In genomic region chr7:81190997-81191747, GRCh38 we compare ENCODE assay signal across 13 cellular contexts.
DNase-seq lines count a peak whose midpoint lies in the region; ATAC-seq, FAIRE-seq and TF ChIP-seq lines count a peak whose summit lies in the region.
"Had no signal": no experiment of that assay in that cellular context is flagged by ENCODE, and none has a peak within 500 bp of the region (broad histone marks: within the 10 kb centered on the region; RNA-seq: fewer than 3 reads in every experiment).

No MANE protein-coding gene starts in this region.

- H3K4me2 ChIP-seq in SK-N-SH: peak overlapping the region; percentile 10; the same call in 1 of the 2 replicates

- in situ Hi-C loops in gastrocnemius medialis (cut with MboI; ENCODE audit: low sequenced_read_pairs in 4 of 4): no loop called here

- H3K4me1 ChIP-seq in SK-N-SH (ENCODE audit: control insufficient read depth in 1 of 2, insufficient read depth in 2 of 2, low read depth in 1 of 2, low read length in 1 of 2) (peaks cover 0 to 4% of the 10 kb centered on the region in 2 experiments; a peak in 1 of 4 replicates), gastrocnemius medialis (peaks cover 0 to 4% of the 10 kb centered on the region in 2 donors)

- no peaks in the 10 kb centered on the region for H4K20me1 ChIP-seq in SK-N-SH (ENCODE audit: insufficient read depth)

- POLR2A ChIA-PET in SK-N-SH (lab: Yijun Ruan, JAX): no interaction called here

- TF ChIP-seq EP300 in SK-N-SH (IDR thresholded peaks at IDR 0.05; ENCODE audit: borderline replicate concordance in 1 of 2, low read depth in 1 of 2, low read length in 1 of 2): no peak

- H3K9me2 ChIP-seq in SK-N-SH: no peaks in the 10 kb centered on the region

- FAIRE-seq in H54 (lab: Jason Lieb, UNC): peak; percentile 98
- FAIRE-seq: GM18507, TTC549 had no signal

- TF ChIP-seq POLR2A in H54 (IDR thresholded peaks at IDR 0.05; ENCODE audit: low read depth, low read length) (no peak), gastrocnemius medialis (IDR thresholded peaks at IDR 0.05) (no peak)

- H3K27me3 ChIP-seq in SK-N-SH (ENCODE audit: insufficient read depth) (no peaks in the 10 kb centered on the region), gastrocnemius medialis (no peaks in the 10 kb centered on the region)

- 94% methylated on average over 3 of the region's 3 CpGs for WGBS in SK-N-SH (ENCODE audit: low lambda C conversion rate)

- TF ChIP-seq RAD21 in SK-N-SH (IDR thresholded peaks at IDR 0.05; ENCODE audit: low read length): no peak

- ATAC-seq in gastrocnemius medialis: peak; percentile 89 to 90
- ATAC-seq in HG03159 (IDR thresholded peaks at IDR 0.05; ENCODE audit: unreplicated experiment): no peak
- no peak for ATAC-seq in GM21528 (IDR thresholded peaks at IDR 0.05; ENCODE audit: low FRiP score, unreplicated experiment)

- H3K9me3 ChIP-seq in SK-N-SH (no peaks in the 10 kb centered on the region), gastrocnemius medialis (no peaks in the 10 kb centered on the region)

- H3K4me3 ChIP-seq in SK-N-SH (ENCODE audit: low read depth in 2 of 2, low read length in 1 of 2) (no peak overlapping the region), gastrocnemius medialis (no peak overlapping the region)

- CTCF ChIA-PET in SK-N-SH (lab: Yijun Ruan, JAX): interaction anchor here (1.2 kb wide), 1 partner anchor 8 kb away, joined by 4 read pairs; no protein-coding TSS in a partner anchor

- TF ChIP-seq CTCF in SK-N-SH (IDR thresholded peaks at IDR 0.05) (no peak), gastrocnemius medialis (IDR thresholded peaks at IDR 0.05 in 4 of 5, conservative IDR thresholded peaks at IDR 0.05 in 1 of 5) (no peak)

- DNase-seq in H54 (ENCODE audit: insufficient read length, low spot score) (no peak), SK-N-SH (no peak), fibroblast of the conjunctiva (ENCODE audit: low read depth) (peak; percentile 49), gastrocnemius medialis (no peak), posterior vena cava (ENCODE audit: low spot score) (no peak), NCI-H2107 treated with DMSO at 0.1 percent for 48 hours (lab: John Stamatoyannopoulos, UW; ENCODE audit: unreplicated experiment) (no peak)
- DNase-seq: activated T-cell treated with anti-CD3 and anti-CD28 coated beads, Interleukin-2, amount 50 U/mL, for 48 hours; dermis blood vessel endothelial cell; islet precursor cell had no signal

- H3K36me3 ChIP-seq in SK-N-SH (replicated peaks in 1 of 2; ENCODE audit: control insufficient read depth in 1 of 2, insufficient read depth in 2 of 2, low read length in 1 of 2) (no peaks in the 10 kb centered on the region), gastrocnemius medialis (no peaks in the 10 kb centered on the region)

- H3F3A ChIP-seq in SK-N-SH (replicated peaks; ENCODE audit: insufficient read depth): peaks cover 4% of the 10 kb centered on the region

- intact Hi-C loops in gastrocnemius medialis (cut with DNase I; ENCODE audit: low total_unique reads) (no loop called here), posterior vena cava (cut with DNase I) (no loop called here)

- H3K27ac ChIP-seq in SK-N-SH (ENCODE audit: low read depth in 2 of 2, low read length in 1 of 2) (peak overlapping the region in 1 of 2 experiments; percentile 10; a peak in 1 of 4 replicates), gastrocnemius medialis (no peak overlapping the region)

- no peak overlapping the region for H3K9ac ChIP-seq in SK-N-SH

- peak overlapping the region; percentile 7; the same call in 1 of the 2 replicates for H2AFZ ChIP-seq in SK-N-SH (ENCODE audit: low read depth)

- no peaks in the 10 kb centered on the region for H3K79me2 ChIP-seq in SK-N-SH (ENCODE audit: insufficient read depth)

TF ChIP-seq in SK-N-SH, 30 proteins besides CTCF, POLR2A, EP300 and RAD21:
- TF ChIP-seq RFX5 (IDR thresholded peaks at IDR 0.05; ENCODE audit: low read length): no peak
- TF ChIP-seq SMC3 (IDR thresholded peaks at IDR 0.05; ENCODE audit: low read depth, low read length): no peak
- peak; percentile 87 for TF ChIP-seq PBX3 (IDR thresholded peaks at IDR 0.05)
- peak; percentile 20; the same call in 1 of the 2 replicates for TF ChIP-seq NFIC (IDR thresholded peaks at IDR 0.05; ENCODE audit: borderline replicate concordance)
- TF ChIP-seq ELF1 (IDR thresholded peaks at IDR 0.05): no peak
- TF ChIP-seq IRF3 (IDR thresholded peaks at IDR 0.05; ENCODE audit: low read depth, low read length): no peak
- TF ChIP-seq JUND (IDR thresholded peaks at IDR 0.05): peak; percentile 74
- TF ChIP-seq FOSL2 (IDR thresholded peaks at IDR 0.05; ENCODE audit: borderline replicate concordance, low read depth): peak; percentile 83; the same call in 1 of the 2 replicates
- peak; percentile 20; the same call in 1 of the 2 replicates for TF ChIP-seq TCF12 (IDR thresholded peaks at IDR 0.05)
- TF ChIP-seq GATA2 (CRISPR knock-in tag; IDR thresholded peaks at IDR 0.05): no peak

Comparison
In these comparisons a context has a peak if more than half of its experiments do, and no peak if none do; other contexts are left out.
1. ATAC-seq: peak in gastrocnemius medialis (2 of 2); none in HG03159 (single experiment) and GM21528 (single experiment).